ENCODE assay signal across 23 cellular contexts in genomic region chr1:38283736-38284470, GRCh38.
A peak's percentile ranks its signal among the peaks of the same experiment; 100 is the strongest.
DNase-seq lines count a peak whose midpoint lies in the region; ATAC-seq, FAIRE-seq and TF ChIP-seq lines count a peak whose summit lies in the region.
"Had no signal": no experiment of that assay in that cellular context is flagged by ENCODE, and none has a peak within 500 bp of the region (broad histone marks: within the 10 kb centered on the region; RNA-seq: fewer than 3 reads in every experiment).

No MANE protein-coding gene starts in this region.

- 0 out of 2 replicates have a peak overlapping the region, but pooled peaks have one; percentile 54 for H2BK15ac ChIP-seq in H1 (ENCODE audit: low read length)

- no peaks in the 10 kb centered on the region for H3K79me1 ChIP-seq in H1 (ENCODE audit: low read depth, low read length)

- H4K91ac ChIP-seq in H1 (replicated peaks; ENCODE audit: insufficient read length, low read length): peak overlapping the region; percentile 4

- H3K23ac ChIP-seq in H1 (ENCODE audit: insufficient read length): no peak overlapping the region

- intact Hi-C loops in posterior cingulate gyrus (cut with DNase I): no loop called here

- H3K18ac ChIP-seq in H1 (ENCODE audit: extremely low read depth, low read length): peak overlapping the region; percentile 68

- H2AK5ac ChIP-seq in H1 (ENCODE audit: low read depth, low read length): no peak overlapping the region; the same call in 1 of the 2 replicates

- no peak overlapping the region for H4K8ac ChIP-seq in H1 (ENCODE audit: extremely low read depth, insufficient read depth, low read length)

- H2BK20ac ChIP-seq in H1 (ENCODE audit: low read length): peak overlapping the region; percentile 24; the same call in 1 of the 2 replicates

- TF ChIP-seq RAD21 in H1 (IDR thresholded peaks at IDR 0.05 in 1 of 2, conservative IDR thresholded peaks at IDR 0.05 in 1 of 2; ENCODE audit: low read depth in 2 of 2, low read length in 2 of 2): no peak

- peak overlapping the region; percentile 18 for H4K5ac ChIP-seq in H1 (ENCODE audit: insufficient read length, low read depth, low read length)

- H3K4ac ChIP-seq in H1 (replicated peaks; ENCODE audit: insufficient read length, low read depth, low read length): no peak overlapping the region

- H3K79me2 ChIP-seq in H1 (ENCODE audit: control insufficient read depth in 1 of 2, insufficient read depth in 2 of 2, low read length in 2 of 2): no peaks in the 10 kb centered on the region
- H3K79me2 ChIP-seq in neural progenitor cell (ENCODE audit: low read depth): no peaks in the 10 kb centered on the region

- no peaks in the 10 kb centered on the region for H4K20me1 ChIP-seq in H1 (replicated peaks in 1 of 2; ENCODE audit: control insufficient read depth in 1 of 2, insufficient read depth in 2 of 2, low read length in 2 of 2)
- no peaks in the 10 kb centered on the region for H4K20me1 ChIP-seq in neural progenitor cell (ENCODE audit: low read depth)

- no peak overlapping the region for H3K27ac ChIP-seq in H1 (ENCODE audit: low read depth, low read length)
- H3K27ac ChIP-seq in neural progenitor cell: no peak overlapping the region

- H3K27me3 Mint-ChIP-seq in activated CD8-positive, alpha-beta memory T cell treated with anti-CD3 and anti-CD28 coated beads, Interleukin-2, amount 10 ng/mL, durations not matched to agents 7 days and 5 days: peaks cover 10% of the 10 kb centered on the region
- H3K27me3 Mint-ChIP-seq in neural progenitor cell (ENCODE audit: insufficient read depth, low read depth): no peaks in the 10 kb centered on the region

- H3K4me1 Mint-ChIP-seq in activated CD8-positive, alpha-beta memory T cell treated with anti-CD3 and anti-CD28 coated beads, Interleukin-2, amount 10 ng/mL, durations not matched to agents 7 days and 5 days: no peaks in the 10 kb centered on the region
- H3K4me1 Mint-ChIP-seq in neural progenitor cell: peaks cover 45% of the 10 kb centered on the region
- H3K4me1 Mint-ChIP-seq: CD4-positive, CD25-positive, alpha-beta regulatory T cell had no signal

- H3K9ac ChIP-seq in H1 (replicated peaks in 1 of 4; ENCODE audit: extremely low read depth in 1 of 4, low read depth in 3 of 4, low read length in 3 of 4) (no peak overlapping the region), neural progenitor cell (no peak overlapping the region)

- H3K23me2 ChIP-seq in H1 (ENCODE audit: low read depth, low read length): no peaks in the 10 kb centered on the region

- peaks cover 43% of the 10 kb centered on the region for H3F3A ChIP-seq in neural progenitor cell (ENCODE audit: low read depth)

- H2AFZ ChIP-seq in H1 (ENCODE audit: low read length) (no peak overlapping the region), neural progenitor cell (replicated peaks) (no peak overlapping the region)

- whole genome bisulfite sequencing in H1 (ENCODE audit: extremely low coverage in 1 of 2, insufficient coverage in 1 of 2, insufficient read length in 1 of 2, insufficient replicate concordance in 2 of 2, low coverage in 1 of 2, low lambda C conversion rate in 2 of 2, missing lambda C conversion rate in 1 of 2), 2 experiments: 87% methylated on average over 12 of the region's 14 CpGs; no CpG with 5 or more reads in 1 of the 2 experiments

- no peak overlapping the region for H3K4me2 ChIP-seq in H1 (ENCODE audit: insufficient read depth in 1 of 2, low read depth in 2 of 2, low read length in 2 of 2)
- H3K4me2 ChIP-seq in neural progenitor cell: peak overlapping the region; percentile 38

- no peak overlapping the region for H2BK5ac ChIP-seq in H1 (ENCODE audit: low read depth, low read length)

- TF ChIP-seq EP300 in H1 (IDR thresholded peaks at IDR 0.05; ENCODE audit: borderline replicate concordance in 1 of 2, low read depth in 2 of 2, low read length in 2 of 2): no peak

- H3K36me3 ChIP-seq in H1 (ENCODE audit: control insufficient read depth in 2 of 4, insufficient read depth in 4 of 4, low read length in 3 of 4) (no peaks in the 10 kb centered on the region), neural progenitor cell (no peaks in the 10 kb centered on the region)
- H3K36me3 ChIP-seq: BE2C had no signal

- H3K9me3 Mint-ChIP-seq in activated CD8-positive, alpha-beta memory T cell treated with anti-CD3 and anti-CD28 coated beads, Interleukin-2, amount 10 ng/mL, durations not matched to agents 7 days and 5 days (ENCODE audit: low read depth): peaks cover 6% of the 10 kb centered on the region
- H3K9me3 Mint-ChIP-seq in neural progenitor cell: peaks cover 17% of the 10 kb centered on the region

- no peak overlapping the region for H3K27ac Mint-ChIP-seq in activated CD8-positive, alpha-beta memory T cell treated with anti-CD3 and anti-CD28 coated beads, Interleukin-2, amount 10 ng/mL, durations not matched to agents 7 days and 5 days
- H3K27ac Mint-ChIP-seq in neural progenitor cell: peak overlapping the region; percentile 35
- H3K27ac Mint-ChIP-seq: CD4-positive, CD25-positive, alpha-beta regulatory T cell had no signal

- peaks cover 0 to 2% (median 0%) of the 10 kb centered on the region in 4 experiments; a peak in 2 of 7 replicates for H3K27me3 ChIP-seq in H1 (replicated peaks in 1 of 4; ENCODE audit: control insufficient read depth in 3 of 4, extremely low read depth in 1 of 4, insufficient read depth in 3 of 4, low read length in 3 of 4)
- H3K27me3 ChIP-seq in neural progenitor cell: no peaks in the 10 kb centered on the region
- H3K27me3 ChIP-seq: BE2C had no signal

- ATAC-seq in activated CD8-positive, alpha-beta memory T cell treated with anti-CD3 and anti-CD28 coated beads, Interleukin-2, amount 10 ng/mL, durations not matched to agents 7 days and 5 days: no peak
- ATAC-seq in activated CD4-positive, CD25-positive, alpha-beta regulatory T cell treated with anti-CD3 and anti-CD28 coated beads, Interleukin-2, amount 50 U/mL, for 24 hours: no peak
- ATAC-seq: K562, Right ventricle myocardium inferior had no signal

- no peak overlapping the region for H3K14ac ChIP-seq in H1 (ENCODE audit: insufficient read length)

- H2BK12ac ChIP-seq in H1 (ENCODE audit: low read depth, low read length): peak overlapping the region; percentile 11; the same call in 1 of the 2 replicates

- no peak for TF ChIP-seq POLR2A in H1 (IDR thresholded peaks at IDR 0.05; ENCODE audit: control extremely low read depth in 1 of 2, low read depth in 2 of 2, low read length in 2 of 2)

- DNase-seq in activated CD8-positive, alpha-beta memory T cell treated with anti-CD3 and anti-CD28 coated beads for 24 hours: peak; percentile 26
- no peak for DNase-seq in activated CD8-positive, alpha-beta memory T cell treated with anti-CD3 and anti-CD28 coated beads, Interleukin-2, amount 10 ng/mL, durations not matched to agents 7 days and 5 days
- peak in 1 of 2 experiments; percentile 35 for DNase-seq in H1 (ENCODE audit: low read depth in 1 of 2, low spot score in 2 of 2)
- DNase-seq in neural progenitor cell (ENCODE audit: low spot score): no peak
- DNase-seq in DMS53 (lab: John Stamatoyannopoulos, UW): no peak
- DNase-seq in posterior cingulate gyrus: no peak
- DNase-seq in activated T-cell treated with anti-CD3 and anti-CD28 coated beads, Interleukin-2, amount 50 U/mL, for 48 hours: no peak
- DNase-seq: BE2C; CD4-positive, CD25-positive, alpha-beta regulatory T cell; COR-L47; DMS153; GF-D8; GOT3; NCI-H1092 treated with DMSO at 0.1 percent for 48 hours; NCI-H146; NCI-H2081 treated with DMSO at 0.1 percent for 48 hours; NCI-H2227 treated with DMSO at 0.1 percent for 48 hours; NCI-H69; NK-92 treated with Interleukin-12 subunit alpha and Interleukin-12 subunit beta, amount 100 ng/mL, for 24 hours had no signal

- POLR2A ChIA-PET in H1 (lab: Charles Lee; ENCODE audit: partially characterized antibody): interaction anchor here (2.1 kb wide), 1 partner anchor 148 kb away, joined by 5 read pairs; no protein-coding TSS in a partner anchor

- H3K4me3 ChIP-seq in H1 (ENCODE audit: extremely low read depth in 1 of 4, insufficient read depth in 2 of 4, low read depth in 3 of 4, low read length in 4 of 4): no peak overlapping the region
- no peak overlapping the region for H3K4me3 ChIP-seq in neural progenitor cell
- H3K4me3 ChIP-seq: K562 had no signal

- H3K4me1 ChIP-seq in H1 (replicated peaks in 1 of 4; ENCODE audit: control insufficient read depth in 3 of 4, insufficient read depth in 4 of 4, low read length in 3 of 4) (peaks cover 3 to 25% (median 12%) of the 10 kb centered on the region in 4 experiments), neural progenitor cell (peaks cover 50% of the 10 kb centered on the region)
- H3K4me1 ChIP-seq: BE2C had no signal

- no peaks in the 10 kb centered on the region for H3K36me3 Mint-ChIP-seq in activated CD8-positive, alpha-beta memory T cell treated with anti-CD3 and anti-CD28 coated beads, Interleukin-2, amount 10 ng/mL, durations not matched to agents 7 days and 5 days
- no peaks in the 10 kb centered on the region for H3K36me3 Mint-ChIP-seq in neural progenitor cell
- H3K36me3 Mint-ChIP-seq: CD4-positive, CD25-positive, alpha-beta regulatory T cell had no signal

- H3K9me3 ChIP-seq in H1 (ENCODE audit: insufficient read depth in 2 of 2, low read depth in 1 of 2, low read length in 1 of 2): peaks cover 8 to 9% of the 10 kb centered on the region in 2 experiments; a peak in 3 of 4 replicates
- no peaks in the 10 kb centered on the region for H3K9me3 ChIP-seq in neural progenitor cell (ENCODE audit: low read depth)
- H3K9me3 ChIP-seq: BE2C had no signal

- H3K56ac ChIP-seq in H1 (replicated peaks; ENCODE audit: insufficient read length, low read depth, low read length): no peak overlapping the region

- FAIRE-seq in H1 (lab: Jason Lieb, UNC): no peak
- FAIRE-seq: RCC 7860 had no signal

- no peak for TF ChIP-seq CTCF in H1 (IDR thresholded peaks at IDR 0.05; ENCODE audit: control extremely low read depth in 1 of 3, insufficient read depth in 1 of 3, low read depth in 1 of 3, low read length in 3 of 3)
- no peak for TF ChIP-seq CTCF in neural progenitor cell (IDR thresholded peaks at IDR 0.05)

- CTCF ChIA-PET in activated CD8-positive, alpha-beta memory T cell treated with anti-CD3 and anti-CD28 coated beads, Interleukin-2, amount 10 ng/mL, durations not matched to agents 7 days and 5 days (lab: Charles Lee): no interaction called here
- CTCF ChIA-PET in H1 (lab: Charles Lee; ENCODE audit: partially characterized antibody): interaction anchor here (1.4 to 1.6 kb wide), 2 partner anchors 132 to 227 kb away, joined by 3 read pairs; no protein-coding TSS in a partner anchor

- H3K4me3 Mint-ChIP-seq in activated CD8-positive, alpha-beta memory T cell treated with anti-CD3 and anti-CD28 coated beads, Interleukin-2, amount 10 ng/mL, durations not matched to agents 7 days and 5 days: no peak overlapping the region
- peak overlapping the region; percentile 44 for H3K4me3 Mint-ChIP-seq in neural progenitor cell
- H3K4me3 Mint-ChIP-seq: CD4-positive, CD25-positive, alpha-beta regulatory T cell had no signal

- H2BK120ac ChIP-seq in H1 (replicated peaks; ENCODE audit: low read depth, low read length): peak overlapping the region; percentile 70

TF ChIP-seq in H1, 55 proteins besides CTCF, POLR2A, EP300 and RAD21 (continues in another document):
- TF ChIP-seq CBX5 (IDR thresholded peaks at IDR 0.05; ENCODE audit: low read depth, low read length): no peak
